1 cellular context compared by ENCODE assay signal in the genomic region with DNA sequence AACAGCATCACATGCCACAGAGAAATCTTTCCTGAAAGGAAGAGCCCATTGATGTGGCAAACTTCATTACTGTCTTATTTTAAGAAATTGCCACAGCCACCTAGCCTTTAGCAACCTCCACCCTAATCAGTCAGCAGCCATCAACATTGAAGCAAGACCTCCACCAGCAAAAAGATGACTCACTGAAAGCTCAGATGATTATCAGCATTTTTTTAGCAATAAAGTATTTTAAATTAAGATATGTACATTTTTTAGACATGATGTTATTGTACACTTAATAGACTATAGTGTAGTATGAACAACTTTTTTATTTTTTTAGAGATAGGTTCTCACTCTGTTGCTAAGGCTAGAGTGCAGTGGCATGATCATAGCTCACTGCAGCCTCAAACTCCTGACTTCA.
TF ChIP-seq lines count a peak whose summit lies in the region.

No MANE protein-coding gene starts in this region.

TF ChIP-seq in IMR-90, 13 proteins besides CTCF, POLR2A, EP300 and RAD21:
- no peak for TF ChIP-seq MAFK (IDR thresholded peaks at IDR 0.05; ENCODE audit: low read depth, low read length)
- TF ChIP-seq CEBPB (IDR thresholded peaks at IDR 0.05; ENCODE audit: low read depth, low read length) = 0 out of 2 replicates have a peak, but pooled peaks have one; percentile 8
